ENCODE assay signal across 3 cellular contexts in the genomic region with DNA sequence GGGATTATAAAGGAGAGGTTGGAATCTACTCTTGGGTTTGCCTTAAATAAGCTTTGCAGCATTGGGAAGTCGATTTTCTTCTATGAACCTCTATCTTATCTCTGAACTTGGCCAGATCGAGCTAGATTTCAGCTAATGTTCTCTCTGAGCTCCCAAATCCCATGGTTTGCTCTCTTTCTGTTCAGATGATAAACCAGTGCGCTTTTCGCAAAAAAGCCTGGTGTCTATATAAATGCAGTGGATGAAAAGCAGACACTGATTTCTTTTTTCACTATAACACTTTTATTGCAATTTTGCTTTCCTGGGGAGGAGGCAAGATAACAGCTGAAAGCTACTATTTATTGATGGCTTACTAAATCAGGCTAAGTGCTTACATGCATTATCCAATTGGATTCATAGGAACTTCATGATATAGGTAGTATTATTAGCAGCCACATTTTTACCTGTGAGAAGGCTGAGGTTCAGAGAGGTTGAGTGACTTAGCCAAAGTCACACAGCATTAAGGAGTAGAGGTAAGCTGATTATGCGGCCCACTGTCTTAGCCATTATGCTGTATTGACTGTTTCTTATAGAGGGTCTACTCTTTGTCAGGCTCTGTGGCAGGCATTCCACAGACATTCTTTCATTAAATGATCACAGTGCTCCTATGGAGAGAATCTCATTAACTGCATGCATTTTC.
A peak's percentile ranks its signal among the peaks of the same experiment; 100 is the strongest.
TF ChIP-seq lines count a peak whose summit lies in the region.

No MANE protein-coding gene starts in this region.

TF ChIP-seq in A549, 52 proteins besides CTCF, POLR2A, EP300 and RAD21:
- no peak for TF ChIP-seq EHF (CRISPR knock-in tag; IDR thresholded peaks at IDR 0.05)
- peak; percentile 4 for TF ChIP-seq ZFP36 (IDR thresholded peaks at IDR 0.05; ENCODE audit: borderline replicate concordance, partially characterized antibody)

TF ChIP-seq in SK-N-SH, 30 proteins besides CTCF, POLR2A, EP300 and RAD21:
- TF ChIP-seq SIN3A (IDR thresholded peaks at IDR 0.05; ENCODE audit: borderline replicate concordance, low read depth, low read length) (no peak), ELF1 (IDR thresholded peaks at IDR 0.05) (no peak), TEAD4 (IDR thresholded peaks at IDR 0.05; ENCODE audit: borderline replicate concordance, insufficient read depth) (no peak), RCOR1 (IDR thresholded peaks at IDR 0.05; ENCODE audit: low read length) (peak; percentile 42; the same call in 1 of the 2 replicates), GATA2 (CRISPR knock-in tag; IDR thresholded peaks at IDR 0.05) (peak; percentile 81), CHD2 (IDR thresholded peaks at IDR 0.05; ENCODE audit: low read length, partially characterized antibody) (peak; percentile 56), RXRA (IDR thresholded peaks at IDR 0.05; ENCODE audit: borderline replicate concordance, low read depth) (no peak), NFIC (IDR thresholded peaks at IDR 0.05; ENCODE audit: borderline replicate concordance) (no peak), SMC3 (IDR thresholded peaks at IDR 0.05; ENCODE audit: low read depth, low read length) (no peak), MEF2A (IDR thresholded peaks at IDR 0.05; ENCODE audit: borderline replicate concordance, low read depth) (no peak), MXI1 (IDR thresholded peaks at IDR 0.05; ENCODE audit: low read depth, low read length) (no peak)
- TF ChIP-seq, protein P1, sequence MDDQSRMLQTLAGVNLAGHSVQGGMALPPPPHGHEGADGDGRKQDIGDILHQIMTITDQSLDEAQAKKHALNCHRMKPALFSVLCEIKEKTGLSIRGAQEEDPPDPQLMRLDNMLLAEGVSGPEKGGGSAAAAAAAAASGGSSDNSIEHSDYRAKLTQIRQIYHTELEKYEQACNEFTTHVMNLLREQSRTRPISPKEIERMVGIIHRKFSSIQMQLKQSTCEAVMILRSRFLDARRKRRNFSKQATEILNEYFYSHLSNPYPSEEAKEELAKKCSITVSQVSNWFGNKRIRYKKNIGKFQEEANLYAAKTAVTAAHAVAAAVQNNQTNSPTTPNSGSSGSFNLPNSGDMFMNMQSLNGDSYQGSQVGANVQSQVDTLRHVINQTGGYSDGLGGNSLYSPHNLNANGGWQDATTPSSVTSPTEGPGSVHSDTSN (IDR thresholded peaks at IDR 0.05) = no peak
- TF ChIP-seq, protein P2, sequence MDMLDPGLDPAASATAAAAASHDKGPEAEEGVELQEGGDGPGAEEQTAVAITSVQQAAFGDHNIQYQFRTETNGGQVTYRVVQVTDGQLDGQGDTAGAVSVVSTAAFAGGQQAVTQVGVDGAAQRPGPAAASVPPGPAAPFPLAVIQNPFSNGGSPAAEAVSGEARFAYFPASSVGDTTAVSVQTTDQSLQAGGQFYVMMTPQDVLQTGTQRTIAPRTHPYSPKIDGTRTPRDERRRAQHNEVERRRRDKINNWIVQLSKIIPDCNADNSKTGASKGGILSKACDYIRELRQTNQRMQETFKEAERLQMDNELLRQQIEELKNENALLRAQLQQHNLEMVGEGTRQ (IDR thresholded peaks at IDR 0.05; ENCODE audit: borderline replicate concordance, low read depth, low read length) = no peak

TF ChIP-seq in K562, 482 proteins besides CTCF, POLR2A, EP300 and RAD21:
- TF ChIP-seq, protein P3, sequence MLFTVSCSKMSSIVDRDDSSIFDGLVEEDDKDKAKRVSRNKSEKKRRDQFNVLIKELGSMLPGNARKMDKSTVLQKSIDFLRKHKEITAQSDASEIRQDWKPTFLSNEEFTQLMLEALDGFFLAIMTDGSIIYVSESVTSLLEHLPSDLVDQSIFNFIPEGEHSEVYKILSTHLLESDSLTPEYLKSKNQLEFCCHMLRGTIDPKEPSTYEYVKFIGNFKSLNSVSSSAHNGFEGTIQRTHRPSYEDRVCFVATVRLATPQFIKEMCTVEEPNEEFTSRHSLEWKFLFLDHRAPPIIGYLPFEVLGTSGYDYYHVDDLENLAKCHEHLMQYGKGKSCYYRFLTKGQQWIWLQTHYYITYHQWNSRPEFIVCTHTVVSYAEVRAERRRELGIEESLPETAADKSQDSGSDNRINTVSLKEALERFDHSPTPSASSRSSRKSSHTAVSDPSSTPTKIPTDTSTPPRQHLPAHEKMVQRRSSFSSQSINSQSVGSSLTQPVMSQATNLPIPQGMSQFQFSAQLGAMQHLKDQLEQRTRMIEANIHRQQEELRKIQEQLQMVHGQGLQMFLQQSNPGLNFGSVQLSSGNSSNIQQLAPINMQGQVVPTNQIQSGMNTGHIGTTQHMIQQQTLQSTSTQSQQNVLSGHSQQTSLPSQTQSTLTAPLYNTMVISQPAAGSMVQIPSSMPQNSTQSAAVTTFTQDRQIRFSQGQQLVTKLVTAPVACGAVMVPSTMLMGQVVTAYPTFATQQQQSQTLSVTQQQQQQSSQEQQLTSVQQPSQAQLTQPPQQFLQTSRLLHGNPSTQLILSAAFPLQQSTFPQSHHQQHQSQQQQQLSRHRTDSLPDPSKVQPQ (CRISPR knock-in tag; IDR thresholded peaks at IDR 0.05; ENCODE audit: borderline replicate concordance) = no peak
- TF ChIP-seq XRCC4 (IDR thresholded peaks at IDR 0.05; ENCODE audit: extremely low read depth, insufficient read depth, insufficient read length) (no peak), ZNF717 (CRISPR knock-in tag; IDR thresholded peaks at IDR 0.05) (no peak), ZFP36 (IDR thresholded peaks at IDR 0.05; ENCODE audit: low read depth, low read length, partially characterized antibody) (peak; percentile 77), ZNF384 (IDR thresholded peaks at IDR 0.05; ENCODE audit: low read depth, low read length) (no peak), PTTG1 (tag; IDR thresholded peaks at IDR 0.05; ENCODE audit: low read depth) (no peak), U2AF1 (optimal IDR thresholded peaks at IDR 0.05; ENCODE audit: low read depth, low read length) (no peak), MED1 (CRISPR knock-in tag; IDR thresholded peaks at IDR 0.05; ENCODE audit: borderline replicate concordance) (no peak), SAP30 (IDR thresholded peaks at IDR 0.05; ENCODE audit: borderline replicate concordance, insufficient read depth, low read depth, low read length, poor library complexity, severe bottlenecking) (no peak), ZNF324 (CRISPR knock-in tag; IDR thresholded peaks at IDR 0.05) (no peak), PHF20 (IDR thresholded peaks at IDR 0.05; ENCODE audit: partially characterized antibody) (no peak), RBM25 (IDR thresholded peaks at IDR 0.05; ENCODE audit: low read depth, low read length, severe bottlenecking) (peak; percentile 87), HMGN3 (IDR thresholded peaks at IDR 0.05; ENCODE audit: borderline replicate concordance, extremely low read depth, insufficient read length, low read depth, low read length) (no peak), SRSF1 (IDR thresholded peaks at IDR 0.05; ENCODE audit: low read depth, low read length) (no peak), RCOR1 (IDR thresholded peaks at IDR 0.05; ENCODE audit: borderline replicate concordance in 1 of 2, low read depth in 2 of 2, low read length in 2 of 2) (no peak), ELF4 (CRISPR knock-in tag; IDR thresholded peaks at IDR 0.05) (no peak), MAFK (IDR thresholded peaks at IDR 0.05; ENCODE audit: low read length) (no peak), CBX3 (IDR thresholded peaks at IDR 0.05; ENCODE audit: borderline replicate concordance in 1 of 2, low read length in 2 of 2) (no peak), C11orf30 (IDR thresholded peaks at IDR 0.05; ENCODE audit: low read depth) (no peak), ETV1 (tag; conservative IDR thresholded peaks at IDR 0.05; ENCODE audit: low read depth) (no peak), NFATC3 (IDR thresholded peaks at IDR 0.05) (no peak), ZNF707 (CRISPR knock-in tag; conservative IDR thresholded peaks at IDR 0.05) (no peak), SMARCA5 (IDR thresholded peaks at IDR 0.05) (peak; percentile 57; the same call in 1 of the 2 replicates), BCOR (IDR thresholded peaks at IDR 0.05) (peak; percentile 73), RFX5 (IDR thresholded peaks at IDR 0.05; ENCODE audit: low read depth, low read length) (no peak), PCBP2 (IDR thresholded peaks at IDR 0.05; ENCODE audit: low read depth, low read length, poor library complexity, severe bottlenecking) (no peak), SMAD1 (IDR thresholded peaks at IDR 0.05; ENCODE audit: low read depth, low read length, partially characterized antibody) (no peak)
- TF ChIP-seq, protein P4, sequence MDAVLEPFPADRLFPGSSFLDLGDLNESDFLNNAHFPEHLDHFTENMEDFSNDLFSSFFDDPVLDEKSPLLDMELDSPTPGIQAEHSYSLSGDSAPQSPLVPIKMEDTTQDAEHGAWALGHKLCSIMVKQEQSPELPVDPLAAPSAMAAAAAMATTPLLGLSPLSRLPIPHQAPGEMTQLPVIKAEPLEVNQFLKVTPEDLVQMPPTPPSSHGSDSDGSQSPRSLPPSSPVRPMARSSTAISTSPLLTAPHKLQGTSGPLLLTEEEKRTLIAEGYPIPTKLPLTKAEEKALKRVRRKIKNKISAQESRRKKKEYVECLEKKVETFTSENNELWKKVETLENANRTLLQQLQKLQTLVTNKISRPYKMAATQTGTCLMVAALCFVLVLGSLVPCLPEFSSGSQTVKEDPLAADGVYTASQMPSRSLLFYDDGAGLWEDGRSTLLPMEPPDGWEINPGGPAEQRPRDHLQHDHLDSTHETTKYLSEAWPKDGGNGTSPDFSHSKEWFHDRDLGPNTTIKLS (IDR thresholded peaks at IDR 0.05; ENCODE audit: borderline replicate concordance, low read depth) = no peak
- TF ChIP-seq, protein P5, sequence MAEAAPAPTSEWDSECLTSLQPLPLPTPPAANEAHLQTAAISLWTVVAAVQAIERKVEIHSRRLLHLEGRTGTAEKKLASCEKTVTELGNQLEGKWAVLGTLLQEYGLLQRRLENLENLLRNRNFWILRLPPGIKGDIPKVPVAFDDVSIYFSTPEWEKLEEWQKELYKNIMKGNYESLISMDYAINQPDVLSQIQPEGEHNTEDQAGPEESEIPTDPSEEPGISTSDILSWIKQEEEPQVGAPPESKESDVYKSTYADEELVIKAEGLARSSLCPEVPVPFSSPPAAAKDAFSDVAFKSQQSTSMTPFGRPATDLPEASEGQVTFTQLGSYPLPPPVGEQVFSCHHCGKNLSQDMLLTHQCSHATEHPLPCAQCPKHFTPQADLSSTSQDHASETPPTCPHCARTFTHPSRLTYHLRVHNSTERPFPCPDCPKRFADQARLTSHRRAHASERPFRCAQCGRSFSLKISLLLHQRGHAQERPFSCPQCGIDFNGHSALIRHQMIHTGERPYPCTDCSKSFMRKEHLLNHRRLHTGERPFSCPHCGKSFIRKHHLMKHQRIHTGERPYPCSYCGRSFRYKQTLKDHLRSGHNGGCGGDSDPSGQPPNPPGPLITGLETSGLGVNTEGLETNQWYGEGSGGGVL (CRISPR knock-in tag; IDR thresholded peaks at IDR 0.05) = no peak
- TF ChIP-seq, protein P6, sequence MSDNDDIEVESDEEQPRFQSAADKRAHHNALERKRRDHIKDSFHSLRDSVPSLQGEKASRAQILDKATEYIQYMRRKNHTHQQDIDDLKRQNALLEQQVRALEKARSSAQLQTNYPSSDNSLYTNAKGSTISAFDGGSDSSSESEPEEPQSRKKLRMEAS (CRISPR knock-in tag; IDR thresholded peaks at IDR 0.05) = no peak
